ENCODE assay signal across 8 cellular contexts in genomic region chr4:145177511-145177905, GRCh38. TPM values are rescaled to one million over a fixed set of nuclear protein-coding genes. Genes with fewer than 3 reads are reported as not detected.
A peak's percentile ranks its signal among the peaks of the same experiment; 100 is the strongest.
DNase-seq lines count a peak whose midpoint lies in the region; ATAC-seq and TF ChIP-seq lines count a peak whose summit lies in the region.

No MANE protein-coding gene starts in this region.

- ATAC-seq in activated T-helper 17 cell treated with anti-CD3 and anti-CD28 coated beads, Interleukin-2, amount 50 U/mL, for 72 hours (replicated peaks) = no peak
- no peak for ATAC-seq in omental fat pad (ENCODE audit: low FRiP score)
- no peak for ATAC-seq in HG03135 (IDR thresholded peaks at IDR 0.05; ENCODE audit: unreplicated experiment)

- peaks cover 6% of the 10 kb centered on the region for H3K4me1 ChIP-seq in iPS-15b (ENCODE audit: control insufficient read depth, insufficient read depth, low read length)

- DNase-seq in NCI-H82 (lab: John Stamatoyannopoulos, UW) (peak; percentile 6), NCI-H82 treated with DMSO at 0.1 percent for 48 hours (lab: John Stamatoyannopoulos, UW; ENCODE audit: unreplicated experiment) (no peak), substantia nigra (lab: John Stamatoyannopoulos, UW) (peak in 2 of 49 donors; percentile 1 to 12), GM10248 (ENCODE audit: extremely low spot score) (no peak), omental fat pad (ENCODE audit: low spot score) (no peak)

- peaks cover 23% of the 10 kb centered on the region for H3K4me1 Mint-ChIP-seq in activated T-helper 17 cell treated with anti-CD3 and anti-CD28 coated beads, Interleukin-2, amount 50 U/mL, for 72 hours

- no peaks in the 10 kb centered on the region for H3K9me3 ChIP-seq in iPS-15b (ENCODE audit: control insufficient read depth, insufficient read depth, low read length)

- peaks cover 3% of the 10 kb centered on the region for H3K36me3 ChIP-seq in iPS-15b (ENCODE audit: control insufficient read depth, insufficient read depth, low read length)

- H3K9ac ChIP-seq in iPS-15b (ENCODE audit: low read depth, low read length) = no peak overlapping the region

- CTCF ChIA-PET in GM10248 (lab: Yijun Ruan, JAX) = interaction anchor here (0.6 to 1.7 kb wide), 3 partner anchors 9 to 40 kb away, joined by 3 read pairs; no protein-coding TSS in a partner anchor

- H3K27me3 Mint-ChIP-seq in activated T-helper 17 cell treated with anti-CD3 and anti-CD28 coated beads, Interleukin-2, amount 50 U/mL, for 72 hours = no peaks in the 10 kb centered on the region

- peak overlapping the region; percentile 90 for H3K27ac Mint-ChIP-seq in activated T-helper 17 cell treated with anti-CD3 and anti-CD28 coated beads, Interleukin-2, amount 50 U/mL, for 72 hours

- H3K27ac ChIP-seq in substantia nigra (ENCODE audit: low read depth, low read length, poor library complexity, severe bottlenecking) = peak overlapping the region; percentile 61

- TF ChIP-seq CTCF in GM10248 (IDR thresholded peaks at IDR 0.05; ENCODE audit: control extremely low read depth, extremely low read depth, low read depth, missing control alignments) (no peak), omental fat pad (IDR thresholded peaks at IDR 0.05) (no peak)

- no peaks in the 10 kb centered on the region for H3K27me3 ChIP-seq in iPS-15b (ENCODE audit: control insufficient read depth, insufficient read depth, low read length)

- no peaks in the 10 kb centered on the region for H3K9me3 Mint-ChIP-seq in activated T-helper 17 cell treated with anti-CD3 and anti-CD28 coated beads, Interleukin-2, amount 50 U/mL, for 72 hours

- H3K36me3 Mint-ChIP-seq in activated T-helper 17 cell treated with anti-CD3 and anti-CD28 coated beads, Interleukin-2, amount 50 U/mL, for 72 hours (ENCODE audit: low read depth) = peaks cover 63% of the 10 kb centered on the region

- H3K4me3 Mint-ChIP-seq in activated T-helper 17 cell treated with anti-CD3 and anti-CD28 coated beads, Interleukin-2, amount 50 U/mL, for 72 hours = peak overlapping the region; percentile 94

- peak overlapping the region; percentile 88 for H3K4me3 ChIP-seq in iPS-15b (ENCODE audit: low read depth, low read length)

- POLR2A ChIA-PET in GM10248 (lab: Yijun Ruan, JAX) = interaction anchor here (1.1 kb wide), 1 partner anchor 9 kb away, joined by 3 read pairs; no protein-coding TSS in a partner anchor

RNA-seq across cellular contexts. Expression of gene OTUD4, which starts 2.9 kb away (rescaled TPM):
- total RNA-seq in activated T-helper 17 cell treated with anti-CD3 and anti-CD28 coated beads, Interleukin-2, amount 50 U/mL, for 72 hours = 10 to 100 TPM; 50.8 to 71.4 TPM
- total RNA-seq in omental fat pad = 10 to 100 TPM; 26.8 to 76.1 (median 48.0) TPM
